8 cellular contexts compared by ENCODE assay signal in genomic region chrX:86133761-86134160, GRCh38. TPM values are rescaled to one million over a fixed set of nuclear protein-coding genes. Genes with fewer than 3 reads are reported as not detected.
DNase-seq lines count a peak whose midpoint lies in the region; ATAC-seq and TF ChIP-seq lines count a peak whose summit lies in the region.

No MANE protein-coding gene starts in this region.

- no peaks in the 10 kb centered on the region for H3K9me3 Mint-ChIP-seq in neural crest cell

- H3K27me3 Mint-ChIP-seq in neural crest cell (ENCODE audit: low read depth): peaks cover 3% of the 10 kb centered on the region

- H2AFZ ChIP-seq in Karpas-422 (ENCODE audit: low read length): no peak overlapping the region

- no peak for DNase-seq in GM12864 (ENCODE audit: low read depth)
- peak; percentile 67 for DNase-seq in Karpas-422
- no peak for DNase-seq in body of pancreas
- DNase-seq in neural crest cell (ENCODE audit: low read depth, low spot score): no peak
- DNase-seq in testis: no peak

- H3K36me3 Mint-ChIP-seq in neural crest cell (ENCODE audit: low read depth): no peaks in the 10 kb centered on the region

- H3K9me3 ChIP-seq in Karpas-422 (ENCODE audit: low read length) (no peaks in the 10 kb centered on the region), body of pancreas (no peaks in the 10 kb centered on the region), testis (no peaks in the 10 kb centered on the region)

- intact Hi-C loops in body of pancreas (cut with DNase I): no loop called here
- intact Hi-C loops in testis (cut with DNase I; ENCODE audit: low total_unique reads): no loop called here

- no peaks in the 10 kb centered on the region; the same call in 1 of the 2 replicates for H3K4me1 ChIP-seq in Karpas-422 (ENCODE audit: low read length)
- H3K4me1 ChIP-seq in body of pancreas: no peaks in the 10 kb centered on the region
- no peaks in the 10 kb centered on the region for H3K4me1 ChIP-seq in testis

- H3K27ac Mint-ChIP-seq in neural crest cell (ENCODE audit: unreplicated experiment): no peak overlapping the region

- no peaks in the 10 kb centered on the region for H3K27me3 ChIP-seq in Karpas-422 (ENCODE audit: low read length)
- no peaks in the 10 kb centered on the region for H3K27me3 ChIP-seq in body of pancreas
- no peaks in the 10 kb centered on the region for H3K27me3 ChIP-seq in testis

- peak; percentile 29 for TF ChIP-seq CTCF in GM12864 (IDR thresholded peaks at IDR 0.05; ENCODE audit: low read depth, low read length, missing control alignments)
- peak; percentile 27 to 46 (median 34) for TF ChIP-seq CTCF in body of pancreas (IDR thresholded peaks at IDR 0.05)
- TF ChIP-seq CTCF in neural crest cell (conservative IDR thresholded peaks at IDR 0.05): peak; percentile 80
- TF ChIP-seq CTCF in testis (IDR thresholded peaks at IDR 0.05): peak in 1 of 3 experiments; percentile 15

- ATAC-seq in body of pancreas (no peak), GM21723 (IDR thresholded peaks at IDR 0.05; ENCODE audit: unreplicated experiment) (no peak), HG02884 (IDR thresholded peaks at IDR 0.05; ENCODE audit: unreplicated experiment) (no peak), esophagus mucosa (no peak)

- no peaks in the 10 kb centered on the region for H3K79me2 ChIP-seq in Karpas-422 (ENCODE audit: low read length)

- H3K27ac ChIP-seq in Karpas-422 (ENCODE audit: low read length): no peak overlapping the region
- H3K27ac ChIP-seq in body of pancreas: no peak overlapping the region
- no peak overlapping the region for H3K27ac ChIP-seq in testis

- H3K4me2 ChIP-seq in Karpas-422 (ENCODE audit: low read depth, low read length, poor library complexity, severe bottlenecking): no peak overlapping the region

- H3K4me3 ChIP-seq in GM12864 (ENCODE audit: low read depth, low read length) (no peak overlapping the region), Karpas-422 (ENCODE audit: low read length) (no peak overlapping the region), body of pancreas (no peak overlapping the region), testis (no peak overlapping the region)

- H3K36me3 ChIP-seq in Karpas-422 (ENCODE audit: insufficient read depth, low read length) (no peaks in the 10 kb centered on the region), body of pancreas (replicated peaks in 1 of 2; ENCODE audit: insufficient read depth in 1 of 2, low read depth in 2 of 2) (no peaks in the 10 kb centered on the region), testis (ENCODE audit: low read depth, missing control alignments) (no peaks in the 10 kb centered on the region)

- H3K4me3 Mint-ChIP-seq in neural crest cell: no peak overlapping the region

- no peaks in the 10 kb centered on the region for H4K20me1 ChIP-seq in Karpas-422 (ENCODE audit: insufficient read depth, low read depth, low read length)

- no peaks in the 10 kb centered on the region for H3K9me2 ChIP-seq in Karpas-422 (replicated peaks; ENCODE audit: insufficient read depth, low read length)

- no peak overlapping the region for H3K9ac ChIP-seq in Karpas-422 (ENCODE audit: low read length)

- 1 to 6% methylated on average over 3 of the region's 3 CpGs for WGBS in body of pancreas, 2 donors
- 12 to 39% methylated on average over 3 of the region's 3 CpGs for WGBS in testis, 2 donors

- no peak for TF ChIP-seq POLR2A in body of pancreas (IDR thresholded peaks at IDR 0.05)
- no peak for TF ChIP-seq POLR2A in testis (IDR thresholded peaks at IDR 0.05)

- no peaks in the 10 kb centered on the region for H3K4me1 Mint-ChIP-seq in neural crest cell

RNA-seq across cellular contexts. Expression of gene DACH2, which starts 14.5 kb away (rescaled TPM):
- total RNA-seq in Karpas-422 (2014; rRNA removed; shearing (Covaris generic); ENCODE audit: low replicate concordance): not detected in 2 replicates
- total RNA-seq in body of pancreas (under 1 TPM in 1 of 2 donors, not detected in 1; 0.26 TPM), neural crest cell (1.0 and 1.2 TPM in 2 replicates), testis (under 1 TPM; 0.55 to 0.62 TPM), esophagus mucosa (not detected)
- 0.22 TPM for polyA plus RNA-seq in testis (ENCODE audit: insufficient read depth, low read depth, low replicate concordance)
